In the genomic region with DNA sequence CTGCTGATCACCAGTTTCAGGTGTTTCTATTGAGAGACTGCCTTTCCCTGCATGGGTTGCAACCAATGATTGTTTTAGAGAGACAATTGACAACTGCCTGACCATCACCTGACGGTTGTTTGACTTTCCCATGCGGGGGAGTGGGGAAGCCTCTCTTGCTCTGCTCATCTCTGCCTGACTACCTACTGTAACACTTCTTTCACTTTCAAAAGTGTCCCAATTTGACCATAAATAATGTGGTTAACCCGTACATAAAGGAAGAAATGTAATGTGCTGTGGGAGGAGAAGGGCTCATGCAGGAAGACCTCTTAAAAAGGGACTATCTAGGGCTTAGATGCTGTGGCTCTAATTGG, we compare ENCODE assay signal across 1 cellular context.
TF ChIP-seq lines count a peak whose summit lies in the region.

No MANE protein-coding gene starts in this region.

TF ChIP-seq in HepG2, 621 proteins besides CTCF, POLR2A, EP300 and RAD21 (continued from another document):
- TF ChIP-seq, protein P1, sequence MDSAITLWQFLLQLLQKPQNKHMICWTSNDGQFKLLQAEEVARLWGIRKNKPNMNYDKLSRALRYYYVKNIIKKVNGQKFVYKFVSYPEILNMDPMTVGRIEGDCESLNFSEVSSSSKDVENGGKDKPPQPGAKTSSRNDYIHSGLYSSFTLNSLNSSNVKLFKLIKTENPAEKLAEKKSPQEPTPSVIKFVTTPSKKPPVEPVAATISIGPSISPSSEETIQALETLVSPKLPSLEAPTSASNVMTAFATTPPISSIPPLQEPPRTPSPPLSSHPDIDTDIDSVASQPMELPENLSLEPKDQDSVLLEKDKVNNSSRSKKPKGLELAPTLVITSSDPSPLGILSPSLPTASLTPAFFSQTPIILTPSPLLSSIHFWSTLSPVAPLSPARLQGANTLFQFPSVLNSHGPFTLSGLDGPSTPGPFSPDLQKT (CRISPR knock-in tag; IDR thresholded peaks at IDR 0.05; ENCODE audit: borderline replicate concordance) = no peak
TF ChIP-seq in HepG2: peak in this region for 2.
